Comparison of ENCODE assay signal across 9 cellular contexts in the genomic region with DNA sequence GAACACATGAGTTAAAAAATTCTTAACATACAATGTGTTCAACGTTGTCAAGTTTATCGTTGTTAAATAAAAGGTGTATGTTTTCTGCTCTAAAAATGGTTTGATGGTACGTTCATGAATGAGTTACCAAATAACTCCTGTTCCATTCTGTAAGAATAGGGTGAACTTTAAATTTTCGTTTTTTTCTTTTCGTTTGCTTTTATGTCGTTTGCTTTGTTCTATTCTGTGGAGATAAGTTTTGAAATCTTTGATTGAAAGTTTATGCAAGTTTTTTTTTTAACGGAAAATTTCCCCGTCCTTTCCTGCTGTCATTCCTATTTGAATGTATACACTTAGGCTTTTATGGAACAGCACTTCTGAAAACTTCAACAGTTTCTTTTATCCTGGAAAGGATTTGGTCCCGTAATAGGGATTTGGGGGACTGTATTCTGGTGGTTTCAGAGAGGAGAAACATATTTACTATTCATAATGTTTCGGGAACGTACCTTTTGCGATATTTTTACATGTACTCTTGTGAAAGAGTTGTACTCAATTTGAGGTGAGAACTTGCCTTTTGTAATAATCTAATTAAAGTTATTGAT. TPM values are rescaled to one million over a fixed set of nuclear protein-coding genes. Genes with fewer than 3 reads are reported as not detected.
DNase-seq lines count a peak whose midpoint lies in the region; ATAC-seq, FAIRE-seq and TF ChIP-seq lines count a peak whose summit lies in the region.
"Had no signal": no experiment of that assay in that cellular context is flagged by ENCODE, and none has a peak within 500 bp of the region (broad histone marks: within the 10 kb centered on the region; RNA-seq: fewer than 3 reads in every experiment).

No MANE protein-coding gene starts in this region.

- no peaks in the 10 kb centered on the region for H3K9me3 ChIP-seq in keratinocyte (ENCODE audit: control insufficient read depth, low read depth, low read length)

- peak overlapping the region; percentile 98 for H3K27ac Mint-ChIP-seq in T-helper 2 cell treated with Interferon-gamma antibody and Interleukin-4, amounts not matched to agents 5 μg/mL and 100 μg/mL, for 36 hours
- peak overlapping the region; percentile 97 to 99 for H3K27ac Mint-ChIP-seq in activated naive CD4-positive, alpha-beta T cell treated with anti-CD3 and anti-CD28 coated beads, Interleukin-2, amount 50 U/mL, for 72 hours

- no peaks in the 10 kb centered on the region for H3K9me3 Mint-ChIP-seq in T-helper 2 cell treated with Interferon-gamma antibody and Interleukin-4, amounts not matched to agents 5 μg/mL and 100 μg/mL, for 36 hours
- no peaks in the 10 kb centered on the region for H3K9me3 Mint-ChIP-seq in activated naive CD4-positive, alpha-beta T cell treated with anti-CD3 and anti-CD28 coated beads, Interleukin-2, amount 50 U/mL, for 72 hours

- no peak for DNase-seq in T-helper 2 cell treated with Interferon-gamma antibody and Interleukin-4, amounts not matched to agents 5 μg/mL and 100 μg/mL, for 36 hours (ENCODE audit: low spot score)
- DNase-seq in T-helper 2 cell (no peak), keratinocyte (ENCODE audit: low read depth, low spot score) (no peak), superior temporal gyrus (ENCODE audit: extremely low spot score) (peak; percentile 30), UCSD-AML1 (lab: John Stamatoyannopoulos, UW; ENCODE audit: unreplicated experiment) (no peak)
- DNase-seq in activated naive CD4-positive, alpha-beta T cell treated with anti-CD3 and anti-CD28 coated beads, Interleukin-2, amount 50 U/mL, for 72 hours (ENCODE audit: low spot score in 2 of 2) = no peak
- DNase-seq: NCI-H1694 had no signal

- H4K20me1 ChIP-seq in keratinocyte (ENCODE audit: control insufficient read depth, extremely low read depth, insufficient read depth, low read length) = peaks cover 4% of the 10 kb centered on the region

- H3K4me1 Mint-ChIP-seq in T-helper 2 cell treated with Interferon-gamma antibody and Interleukin-4, amounts not matched to agents 5 μg/mL and 100 μg/mL, for 36 hours (ENCODE audit: low read depth) = peaks cover 19% of the 10 kb centered on the region

- ATAC-seq in activated naive CD4-positive, alpha-beta T cell treated with anti-CD3 and anti-CD28 coated beads, Interleukin-2, amount 50 U/mL, for 72 hours = no peak
- no peak for ATAC-seq in GM21360 (IDR thresholded peaks at IDR 0.05; ENCODE audit: unreplicated experiment)
- no peak for ATAC-seq in GM21528 (IDR thresholded peaks at IDR 0.05; ENCODE audit: low FRiP score, unreplicated experiment)

- dilution Hi-C loops in keratinocyte (cut with MboI; ENCODE audit: extremely low pct_ligation_motif_present, low sequenced_read_pairs) = no loop called here

- no peaks in the 10 kb centered on the region for H3K9me1 ChIP-seq in keratinocyte (ENCODE audit: control insufficient read depth, extremely low read depth, insufficient read depth, low read length)

- no peaks in the 10 kb centered on the region for H3K27me3 Mint-ChIP-seq in T-helper 2 cell treated with Interferon-gamma antibody and Interleukin-4, amounts not matched to agents 5 μg/mL and 100 μg/mL, for 36 hours (ENCODE audit: low read depth)

- H3K9ac ChIP-seq in keratinocyte (ENCODE audit: control insufficient read depth, extremely low read depth, insufficient read depth, low read length) = peak overlapping the region; percentile 99

- no peaks in the 10 kb centered on the region for H3K27me3 ChIP-seq in keratinocyte (ENCODE audit: control insufficient read depth, extremely low read depth, insufficient read depth, low read length)

- peak overlapping the region; percentile 90 for H3K4me2 ChIP-seq in keratinocyte (ENCODE audit: control insufficient read depth, extremely low read depth, insufficient read depth, low read depth, low read length)

- H3K36me3 Mint-ChIP-seq in T-helper 2 cell treated with Interferon-gamma antibody and Interleukin-4, amounts not matched to agents 5 μg/mL and 100 μg/mL, for 36 hours (ENCODE audit: low read depth) = peaks cover 35% of the 10 kb centered on the region
- peaks cover 36% of the 10 kb centered on the region in 2 donors for H3K36me3 Mint-ChIP-seq in activated naive CD4-positive, alpha-beta T cell treated with anti-CD3 and anti-CD28 coated beads, Interleukin-2, amount 50 U/mL, for 72 hours

- H3K27ac ChIP-seq in keratinocyte (ENCODE audit: control insufficient read depth, insufficient read depth, low read length) = peak overlapping the region; percentile 99

- peak overlapping the region; percentile 99 for H3K4me3 Mint-ChIP-seq in T-helper 2 cell treated with Interferon-gamma antibody and Interleukin-4, amounts not matched to agents 5 μg/mL and 100 μg/mL, for 36 hours

- no peak for FAIRE-seq in keratinocyte (lab: Jason Lieb, UNC)

- H3K4me1 ChIP-seq in keratinocyte (ENCODE audit: control insufficient read depth, extremely low read depth, insufficient read depth, low read length) = peaks cover 33% of the 10 kb centered on the region

- no peak overlapping the region for H2AFZ ChIP-seq in keratinocyte (ENCODE audit: control insufficient read depth, low read length)

- H3K4me3 ChIP-seq in keratinocyte (ENCODE audit: control insufficient read depth in 2 of 3, extremely low read depth in 1 of 3, insufficient read depth in 2 of 3, low read depth in 1 of 3, low read length in 3 of 3) = peak overlapping the region; percentile 85 to 99 (median 85)

- H3K36me3 ChIP-seq in keratinocyte (ENCODE audit: control insufficient read depth in 2 of 2, extremely low read depth in 1 of 2, insufficient read depth in 2 of 2, low read length in 2 of 2) = no peaks in the 10 kb centered on the region

- peaks cover 72% of the 10 kb centered on the region for H3K79me2 ChIP-seq in keratinocyte (ENCODE audit: control insufficient read depth, insufficient read depth, low read length)

- no peak for TF ChIP-seq CTCF in keratinocyte (optimal IDR thresholded peaks at IDR 0.05 in 1 of 3, IDR thresholded peaks at IDR 0.05 in 1 of 3, conservative IDR thresholded peaks at IDR 0.05 in 1 of 3; ENCODE audit: extremely low read depth in 1 of 3, insufficient read depth in 2 of 3, low read length in 3 of 3)

RNA-seq across cellular contexts. Expression of a gene that starts 1.7 kb away (rescaled TPM):
- total RNA-seq in activated naive CD4-positive, alpha-beta T cell treated with anti-CD3 and anti-CD28 coated beads, Interleukin-2, amount 50 U/mL, for 72 hours = 10 to 100 TPM; 78.8 to 93.0 TPM
- 29.2 to 47.9 TPM (median 34.4 TPM) in 3 replicates for polyA plus RNA-seq in keratinocyte
- 20.5 TPM for polyA plus RNA-seq in keratinocyte (2011; ENCODE audit: low read depth)
- polyA plus RNA-seq in keratinocyte (2011; cell fraction: cytosol; rRNA removed) = 30.1 and 47.3 TPM in 2 replicates
- polyA plus RNA-seq in keratinocyte (2011; cell fraction: nucleus; rRNA removed) = 17.5 and 19.8 TPM in 2 replicates
- 36.8 and 43.7 TPM in 2 replicates for polyA plus RNA-seq in keratinocyte (2012; ENCODE audit: low replicate concordance)
- polyA minus RNA-seq in keratinocyte = 14.2 to 33.2 TPM (median 22.1 TPM) in 3 replicates
- polyA minus RNA-seq in keratinocyte (2011; cell fraction: cytosol; rRNA and poly(A)+ RNA removed) = 36.6 TPM
- 7.3 and 19.1 TPM in 2 replicates for polyA minus RNA-seq in keratinocyte (2011; cell fraction: nucleus; rRNA and poly(A)+ RNA removed)
